In genomic region chr2:38734299-38735058, GRCh38 we compare ENCODE assay signal across 19 cellular contexts. TPM values are rescaled to one million over a fixed set of nuclear protein-coding genes. Genes with fewer than 3 reads are reported as not detected.
DNase-seq lines count a peak whose midpoint lies in the region; ATAC-seq and TF ChIP-seq lines count a peak whose summit lies in the region.
"Had no signal": no experiment of that assay in that cellular context is flagged by ENCODE, and none has a peak within 500 bp of the region (broad histone marks: within the 10 kb centered on the region; RNA-seq: fewer than 3 reads in every experiment).

No MANE protein-coding gene starts in this region.

- H3K27me3 ChIP-seq in heart right ventricle (no peaks in the 10 kb centered on the region), transverse colon (no peaks in the 10 kb centered on the region), ovary (no peaks in the 10 kb centered on the region)
- H3K27me3 ChIP-seq: neutrophil had no signal

- H3K27me3 Mint-ChIP-seq in T-helper 17 cell = no peaks in the 10 kb centered on the region
- H3K27me3 Mint-ChIP-seq: CD8-positive, alpha-beta memory T cell had no signal

- H3K36me3 ChIP-seq in heart right ventricle (peaks cover 0 to 77% (median 20%) of the 10 kb centered on the region in 9 donors), transverse colon (peaks cover 0 to 17% (median 7%) of the 10 kb centered on the region in 4 donors), ovary (no peaks in the 10 kb centered on the region)

- TF ChIP-seq EP300 in transverse colon (IDR thresholded peaks at IDR 0.05; ENCODE audit: low read depth) (no peak), ovary (IDR thresholded peaks at IDR 0.05) (no peak)

- H3K4me1 ChIP-seq in heart right ventricle (peaks cover 0 to 37% (median 18%) of the 10 kb centered on the region in 9 donors), transverse colon (peaks cover 3 to 37% (median 9%) of the 10 kb centered on the region in 4 donors), ovary (ENCODE audit: insufficient read depth) (no peaks in the 10 kb centered on the region)

- H3K9me3 ChIP-seq in heart right ventricle (peaks cover 0 to 5% (median 0%) of the 10 kb centered on the region in 11 donors), T-helper 17 cell (ENCODE audit: control insufficient read depth, low read length, poor library complexity, severe bottlenecking) (no peaks in the 10 kb centered on the region), transverse colon (no peaks in the 10 kb centered on the region), ovary (no peaks in the 10 kb centered on the region)
- H3K9me3 ChIP-seq: neutrophil had no signal

- H3K4me3 Mint-ChIP-seq in T-helper 17 cell = no peak overlapping the region
- H3K4me3 Mint-ChIP-seq: CD8-positive, alpha-beta memory T cell had no signal

- DNase-seq in heart right ventricle (peak in 1 of 2 donors; percentile 55), cardiac septum (ENCODE audit: low spot score) (no peak), T-helper 17 cell (no peak), left lobe of liver (ENCODE audit: low spot score) (peak; percentile 40), transverse colon (no peak), ovary (no peak)
- no peak for DNase-seq in stimulated activated CD4-positive, alpha-beta T cell treated with anti-CD3 and anti-CD28 coated beads, Interleukin-2, amount 100 ng/mL, for 24 hours
- DNase-seq: activated CD4-positive, alpha-beta T cell treated with anti-CD3 and anti-CD28 coated beads, Interleukin-2, amount 50 U/mL, for 1 hour; CD8-positive, alpha-beta memory T cell; cerebellar nuclear complex; DND-41; effector CD4-positive, alpha-beta T cell; KG1; NCI-H1930; NCI-H446 had no signal

- H3K4me3 ChIP-seq in heart right ventricle (no peak overlapping the region), transverse colon (no peak overlapping the region), ovary (no peak overlapping the region)

- TF ChIP-seq CTCF in heart right ventricle (IDR thresholded peaks at IDR 0.05) (no peak), transverse colon (IDR thresholded peaks at IDR 0.05) (no peak), ovary (IDR thresholded peaks at IDR 0.05) (no peak)

- in situ Hi-C loops in transverse colon (cut with MboI; ENCODE audit: low pct_ligation_motif_present in 1 of 4, low pct_unique_long_range_greater_than_20kb in 1 of 4, low sequenced_read_pairs in 3 of 4) = loop anchor here in 3 of 4 donors (10.0 to 25.0 kb wide), 4 partner anchors 140 to 422 kb away; no protein-coding TSS in a partner anchor

- intact Hi-C loops in heart right ventricle (cut with DNase I) (loop anchor here in 6 of 10 donors (5.0 to 10.0 kb wide), 6 partner anchors 152 to 420 kb away; no protein-coding TSS in a partner anchor), cardiac septum (cut with DNase I) (no loop called here), transverse colon (cut with DNase I; ENCODE audit: low total_unique reads) (loop anchor here (10.0 kb wide), 2 partner anchors 70 to 150 kb away; partner anchors contain the start of gene GALM), ovary (cut with DNase I) (loop anchor here (5.0 to 10.0 kb wide), 6 partner anchors 152 to 420 kb away; no protein-coding TSS in a partner anchor)

- H3K4me1 Mint-ChIP-seq in T-helper 17 cell = peaks cover 10% of the 10 kb centered on the region

- WGBS in heart right ventricle, 2 donors = 49 to 68% methylated on average over 9 of the region's 9 CpGs
- WGBS in transverse colon (ENCODE audit: low coverage in 1 of 2), 2 donors = 68 to 70% methylated on average over 4 to 9 of the region's 9 CpGs
- 63 to 74% (median 69%) methylated on average over 9 of the region's 9 CpGs for WGBS in ovary, 3 donors

- peak overlapping the region in 1 of 10 donors; percentile 9 for H3K27ac ChIP-seq in heart right ventricle
- H3K27ac ChIP-seq in transverse colon = peak overlapping the region; percentile 23 to 74 (median 72)
- H3K27ac ChIP-seq in ovary = no peak overlapping the region
- H3K27ac ChIP-seq: neutrophil had no signal

- H3K27ac Mint-ChIP-seq in T-helper 17 cell = peak overlapping the region; percentile 45
- H3K27ac Mint-ChIP-seq: activated T-helper 2 cell treated with anti-CD3 and anti-CD28 coated beads, Interferon-gamma antibody, Interleukin-2, Interleukin-4, amounts not matched to agents 10 μg/mL and 5 μg/mL and 100 μg/mL, durations not matched to agents 14 hours and 24 hours and 36 hours had no signal

- peaks cover 13% of the 10 kb centered on the region for H3K36me3 Mint-ChIP-seq in T-helper 17 cell (ENCODE audit: low read depth)

- TF ChIP-seq POLR2A in transverse colon (IDR thresholded peaks at IDR 0.05) (no peak), ovary (IDR thresholded peaks at IDR 0.05) (no peak)

- ATAC-seq in heart right ventricle (peak in 6 of 8 donors; percentile 50 to 64 (median 56)), T-helper 17 cell (no peak), left lobe of liver (no peak), GM18520 (IDR thresholded peaks at IDR 0.05; ENCODE audit: unreplicated experiment) (no peak)
- ATAC-seq: esophagus mucosa had no signal

RNA-seq across cellular contexts. Expression of gene SRSF7, which starts 16.7 kb away (rescaled TPM):
- 10 to 100 TPM; 33.2 to 76.8 (median 47.2) TPM for total RNA-seq in heart right ventricle
- polyA plus RNA-seq in heart right ventricle = 10 to 100 TPM; 74.7 to 98.8 TPM
- total RNA-seq in cardiac septum = 55.0 TPM
- 100 to 1,000 TPM; 558 to 772 TPM for total RNA-seq in T-helper 17 cell
- total RNA-seq in left lobe of liver = 47.8 TPM
- 100 to 1,000 TPM in 2 of 4 donors, 10 to 100 TPM in 2; 75.6 to 153 (median 95.0) TPM for total RNA-seq in transverse colon
- total RNA-seq in ovary = 100 to 1,000 TPM in 4 of 7 donors, 10 to 100 TPM in 3; 81.1 to 163 (median 124) TPM
- 100 to 1,000 TPM; 103 to 106 TPM for polyA plus RNA-seq in ovary

RNA-seq across cellular contexts. Expression of gene GEMIN6, which starts 43.5 kb away (rescaled TPM):
- 1 to 10 TPM; 6.1 to 9.7 (median 6.9) TPM for total RNA-seq in heart right ventricle
- polyA plus RNA-seq in heart right ventricle = 10 to 100 TPM in 1 of 2 donors, 1 to 10 TPM in 1; 7.9 to 10.5 TPM
- 7.3 TPM for total RNA-seq in cardiac septum
- total RNA-seq in T-helper 17 cell = 1 to 10 TPM; 3.2 to 4.3 TPM
- 9.7 TPM for total RNA-seq in left lobe of liver
- 1 to 10 TPM in 3 of 4 donors, not detected in 1; 1.8 to 5.9 (median 3.8) TPM for total RNA-seq in transverse colon
- 10 to 100 TPM in 6 of 7 donors, 1 to 10 TPM in 1; 6.4 to 17.6 (median 12.1) TPM for total RNA-seq in ovary
- polyA plus RNA-seq in ovary = 10 to 100 TPM in 1 of 2 donors, 1 to 10 TPM in 1; 6.9 to 14.9 TPM

Comparison
In these comparisons a context has a peak if more than half of its experiments do, and no peak if none do; other contexts are left out.
1. ATAC-seq: peak in heart right ventricle (6 of 8); none in T-helper 17 cell (single experiment), left lobe of liver (single experiment) and GM18520 (single experiment).
2. H3K27ac ChIP-seq: peak in transverse colon (4 of 4); none in ovary (0 of 2).